ENCODE assay signal across 29 cellular contexts in the genomic region with DNA sequence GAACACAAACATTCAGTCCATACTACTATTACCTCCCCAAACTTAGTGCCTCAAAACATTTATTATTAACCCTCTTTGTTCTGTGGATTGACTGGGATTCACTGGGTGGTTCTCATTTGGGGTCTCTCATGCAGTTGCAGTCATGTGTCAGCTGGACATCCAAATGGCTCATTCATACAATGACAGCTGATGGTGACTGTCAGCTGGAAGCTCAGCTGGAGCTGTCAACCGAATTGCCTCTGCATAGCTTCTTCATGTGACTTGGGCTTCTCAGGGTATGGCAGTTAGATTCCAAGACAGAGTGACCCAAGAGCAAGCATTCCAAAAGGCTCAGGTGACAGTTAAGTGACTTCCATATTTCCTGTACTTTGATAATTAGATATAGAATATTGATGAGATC.
"Had no signal": no experiment of that assay in that cellular context is flagged by ENCODE, and none has a peak within 500 bp of the region (broad histone marks: within the 10 kb centered on the region; RNA-seq: fewer than 3 reads in every experiment).

No MANE protein-coding gene starts in this region.

- H3K9me3 ChIP-seq: ascending aorta, gastrocnemius medialis, heart left ventricle had no signal

- ATAC-seq: activated CD4-positive, alpha-beta T cell treated with anti-CD3 and anti-CD28 coated beads for 36 hours; activated CD8-positive, alpha-beta memory T cell treated with anti-CD3 and anti-CD28 coated beads, Interleukin-2, amount 10 ng/mL, durations not matched to agents 7 days and 5 days; activated CD8-positive, alpha-beta T cell treated with anti-CD3 and anti-CD28 coated beads, Interleukin-2, amount 10 ng/mL, durations not matched to agents 7 days and 5 days; activated naive CD4-positive, alpha-beta T cell treated with anti-CD3 and anti-CD28 coated beads, Interleukin-2, amount 50 U/mL, for 72 hours; activated T-cell treated with anti-CD3 and anti-CD28 coated beads, Interleukin-2, amount 50 U/mL, for 72 hours; esophagus mucosa; foreskin keratinocyte; gastrocnemius medialis; heart left ventricle had no signal

- H3K36me3 ChIP-seq: ascending aorta, gastrocnemius medialis, heart left ventricle had no signal

- H3K4me1 ChIP-seq: foreskin keratinocyte had no signal

- H3K27ac Mint-ChIP-seq: activated CD4-positive, alpha-beta memory T cell treated with anti-CD3 and anti-CD28 coated beads for 36 hours; activated CD4-positive, alpha-beta T cell treated with anti-CD3 and anti-CD28 coated beads for 36 hours; activated CD4-positive, alpha-beta T cell treated with anti-CD3 and anti-CD28 coated beads, Interleukin-2, amount 10 ng/mL, durations not matched to agents 24 days and 14 days; activated CD8-positive, alpha-beta memory T cell treated with anti-CD3 and anti-CD28 coated beads, Interleukin-2, amount 10 ng/mL, durations not matched to agents 7 days and 5 days; activated CD8-positive, alpha-beta T cell treated with anti-CD3 and anti-CD28 coated beads, Interleukin-2, amount 10 ng/mL, durations not matched to agents 7 days and 5 days; activated naive CD4-positive, alpha-beta T cell treated with anti-CD3 and anti-CD28 coated beads, Interleukin-2, amount 10 ng/mL, durations not matched to agents 7 days and 5 days; activated naive CD4-positive, alpha-beta T cell treated with anti-CD3 and anti-CD28 coated beads, Interleukin-2, amount 50 U/mL, for 72 hours; activated naive CD8-positive, alpha-beta T cell treated with anti-CD3 and anti-CD28 coated beads, Interleukin-2, amount 10 ng/mL, durations not matched to agents 7 days and 5 days; activated T-cell treated with anti-CD3 and anti-CD28 coated beads, Interleukin-2, amount 50 U/mL, for 24 hours; activated T-cell treated with anti-CD3 and anti-CD28 coated beads, Interleukin-2, amount 50 U/mL, for 72 hours; brain; dendritic cell treated with granulocyte-macrophage colony-stimulating factor and Interleukin-4, amounts not matched to agents 40 ng/mL and 50 ng/mL, for 4 days; endodermal cell had no signal

- DNase-seq: activated CD4-positive, alpha-beta memory T cell treated with anti-CD3 and anti-CD28 coated beads for 36 hours; activated CD4-positive, alpha-beta T cell treated with anti-CD3 and anti-CD28 coated beads for 36 hours; activated CD4-positive, alpha-beta T cell treated with anti-CD3 and anti-CD28 coated beads, Interleukin-2, amount 10 ng/mL, durations not matched to agents 24 days and 14 days; activated CD4-positive, CD25-positive, alpha-beta regulatory T cell; activated CD4-positive, CD25-positive, alpha-beta regulatory T cell treated with anti-CD3 and anti-CD28 coated beads, Interleukin-2, amount 50 U/mL, for 72 hours; activated CD8-positive, alpha-beta memory T cell treated with anti-CD3 and anti-CD28 coated beads, Interleukin-2, amount 10 ng/mL, durations not matched to agents 7 days and 5 days; activated CD8-positive, alpha-beta memory T cell treated with anti-CD3 and anti-CD28 coated beads, Interleukin-2, amount 50 U/mL, for 4 hours; activated CD8-positive, alpha-beta T cell treated with anti-CD3 and anti-CD28 coated beads, Interleukin-2, amount 10 ng/mL, durations not matched to agents 7 days and 5 days; activated gamma-delta T cell; activated naive CD4-positive, alpha-beta T cell; activated naive CD4-positive, alpha-beta T cell treated with anti-CD3 and anti-CD28 coated beads, Interleukin-2, amount 10 ng/mL, durations not matched to agents 7 days and 5 days; activated naive CD8-positive, alpha-beta T cell treated with anti-CD3 and anti-CD28 coated beads, Interleukin-2, amount 10 ng/mL, durations not matched to agents 7 days and 5 days; activated T-cell treated with anti-CD3 and anti-CD28 coated beads, Interleukin-2, amount 50 U/mL, for 24 hours; activated T-cell treated with anti-CD3 and anti-CD28 coated beads, Interleukin-2, amount 50 U/mL, for 72 hours; dorsolateral prefrontal cortex; effector memory CD4-positive, alpha-beta T cell; endodermal cell; foreskin keratinocyte; gastrocnemius medialis; glutamatergic neuron; heart left ventricle; T-helper 2 cell had no signal

- H3K36me3 Mint-ChIP-seq: activated CD4-positive, alpha-beta memory T cell treated with anti-CD3 and anti-CD28 coated beads for 36 hours; activated CD8-positive, alpha-beta memory T cell treated with anti-CD3 and anti-CD28 coated beads, Interleukin-2, amount 10 ng/mL, durations not matched to agents 7 days and 5 days; activated naive CD4-positive, alpha-beta T cell treated with anti-CD3 and anti-CD28 coated beads, Interleukin-2, amount 10 ng/mL, durations not matched to agents 7 days and 5 days; activated naive CD8-positive, alpha-beta T cell treated with anti-CD3 and anti-CD28 coated beads, Interleukin-2, amount 10 ng/mL, durations not matched to agents 7 days and 5 days; brain had no signal

- H3K4me3 Mint-ChIP-seq: activated CD4-positive, alpha-beta memory T cell treated with anti-CD3 and anti-CD28 coated beads for 36 hours; activated CD4-positive, alpha-beta T cell treated with anti-CD3 and anti-CD28 coated beads for 36 hours; activated CD4-positive, alpha-beta T cell treated with anti-CD3 and anti-CD28 coated beads, Interleukin-2, amount 10 ng/mL, durations not matched to agents 24 days and 14 days; activated CD8-positive, alpha-beta memory T cell treated with anti-CD3 and anti-CD28 coated beads, Interleukin-2, amount 10 ng/mL, durations not matched to agents 7 days and 5 days; activated CD8-positive, alpha-beta T cell treated with anti-CD3 and anti-CD28 coated beads, Interleukin-2, amount 10 ng/mL, durations not matched to agents 7 days and 5 days; activated naive CD4-positive, alpha-beta T cell treated with anti-CD3 and anti-CD28 coated beads, Interleukin-2, amount 10 ng/mL, durations not matched to agents 7 days and 5 days; activated naive CD8-positive, alpha-beta T cell treated with anti-CD3 and anti-CD28 coated beads, Interleukin-2, amount 10 ng/mL, durations not matched to agents 7 days and 5 days; activated T-cell treated with anti-CD3 and anti-CD28 coated beads, Interleukin-2, amount 50 U/mL, for 24 hours; activated T-cell treated with anti-CD3 and anti-CD28 coated beads, Interleukin-2, amount 50 U/mL, for 72 hours; brain; central memory CD8-positive, alpha-beta T cell; dendritic cell treated with granulocyte-macrophage colony-stimulating factor and Interleukin-4, amounts not matched to agents 40 ng/mL and 50 ng/mL, for 4 days; endodermal cell had no signal

- H3K27me3 Mint-ChIP-seq: dendritic cell treated with granulocyte-macrophage colony-stimulating factor and Interleukin-4, amounts not matched to agents 40 ng/mL and 50 ng/mL, for 4 days had no signal

- H3K9me3 Mint-ChIP-seq: activated CD4-positive, alpha-beta memory T cell treated with anti-CD3 and anti-CD28 coated beads for 36 hours; activated CD4-positive, alpha-beta T cell treated with anti-CD3 and anti-CD28 coated beads, Interleukin-2, amount 10 ng/mL, durations not matched to agents 24 days and 14 days; activated naive CD4-positive, alpha-beta T cell treated with anti-CD3 and anti-CD28 coated beads, Interleukin-2, amount 10 ng/mL, durations not matched to agents 7 days and 5 days; activated naive CD4-positive, alpha-beta T cell treated with anti-CD3 and anti-CD28 coated beads, Interleukin-2, amount 50 U/mL, for 72 hours; activated T-cell treated with anti-CD3 and anti-CD28 coated beads, Interleukin-2, amount 50 U/mL, for 24 hours; central memory CD8-positive, alpha-beta T cell had no signal

- H3K27ac ChIP-seq: ascending aorta, coronary artery, dorsolateral prefrontal cortex, foreskin keratinocyte, gastrocnemius medialis, heart left ventricle had no signal

- H3K4me1 Mint-ChIP-seq: activated CD4-positive, alpha-beta T cell treated with anti-CD3 and anti-CD28 coated beads for 36 hours; activated CD4-positive, alpha-beta T cell treated with anti-CD3 and anti-CD28 coated beads, Interleukin-2, amount 10 ng/mL, durations not matched to agents 24 days and 14 days; activated naive CD4-positive, alpha-beta T cell treated with anti-CD3 and anti-CD28 coated beads, Interleukin-2, amount 10 ng/mL, durations not matched to agents 7 days and 5 days; central memory CD8-positive, alpha-beta T cell had no signal

- H3K27me3 ChIP-seq: ascending aorta, gastrocnemius medialis, heart left ventricle had no signal

- H3K4me3 ChIP-seq: ascending aorta, coronary artery, dorsolateral prefrontal cortex, gastrocnemius medialis, heart left ventricle had no signal
